In genomic region chr14:24215495-24216344, GRCh38 we compare ENCODE assay signal across 1 cellular context.
TF ChIP-seq lines count a peak whose summit lies in the region.

Gene MDP1, minus strand, starts transcription at chr14:24216066. Its CDS starts 111 bp downstream, at chr14:24215955.

TF ChIP-seq in HepG2, 621 proteins besides CTCF, POLR2A, EP300 and RAD21 (continued from another document and continues in another):
- TF ChIP-seq TRIM22 (IDR thresholded peaks at IDR 0.05), result no peak
- peak; percentile 95; the same call in 1 of the 2 replicates for TF ChIP-seq ZNF780A (CRISPR knock-in tag; IDR thresholded peaks at IDR 0.05)
- no peak for TF ChIP-seq GLI4 (CRISPR knock-in tag; IDR thresholded peaks at IDR 0.05; ENCODE audit: borderline replicate concordance)
- TF ChIP-seq REL (CRISPR knock-in tag; conservative IDR thresholded peaks at IDR 0.05), result peak; percentile 84; the same call in 1 of the 2 replicates
- peak; percentile 98 for TF ChIP-seq JARID2 (CRISPR knock-in tag; IDR thresholded peaks at IDR 0.05; ENCODE audit: insufficient replicate concordance)
- peak; percentile 13; the same call in 1 of the 2 replicates for TF ChIP-seq SRF (IDR thresholded peaks at IDR 0.05; ENCODE audit: low read depth, low read length)
- peak; percentile 96 for TF ChIP-seq ZNF292 (CRISPR knock-in tag; IDR thresholded peaks at IDR 0.05; ENCODE audit: borderline replicate concordance, low read depth)
- TF ChIP-seq, protein P1, sequence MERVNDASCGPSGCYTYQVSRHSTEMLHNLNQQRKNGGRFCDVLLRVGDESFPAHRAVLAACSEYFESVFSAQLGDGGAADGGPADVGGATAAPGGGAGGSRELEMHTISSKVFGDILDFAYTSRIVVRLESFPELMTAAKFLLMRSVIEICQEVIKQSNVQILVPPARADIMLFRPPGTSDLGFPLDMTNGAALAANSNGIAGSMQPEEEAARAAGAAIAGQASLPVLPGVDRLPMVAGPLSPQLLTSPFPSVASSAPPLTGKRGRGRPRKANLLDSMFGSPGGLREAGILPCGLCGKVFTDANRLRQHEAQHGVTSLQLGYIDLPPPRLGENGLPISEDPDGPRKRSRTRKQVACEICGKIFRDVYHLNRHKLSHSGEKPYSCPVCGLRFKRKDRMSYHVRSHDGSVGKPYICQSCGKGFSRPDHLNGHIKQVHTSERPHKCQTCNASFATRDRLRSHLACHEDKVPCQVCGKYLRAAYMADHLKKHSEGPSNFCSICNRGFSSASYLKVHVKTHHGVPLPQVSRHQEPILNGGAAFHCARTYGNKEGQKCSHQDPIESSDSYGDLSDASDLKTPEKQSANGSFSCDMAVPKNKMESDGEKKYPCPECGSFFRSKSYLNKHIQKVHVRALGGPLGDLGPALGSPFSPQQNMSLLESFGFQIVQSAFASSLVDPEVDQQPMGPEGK (CRISPR knock-in tag; IDR thresholded peaks at IDR 0.05), result peak; percentile 86
- TF ChIP-seq ZNF788 (CRISPR knock-in tag; IDR thresholded peaks at IDR 0.05; ENCODE audit: borderline replicate concordance), result peak; percentile 99; the same call in 1 of the 2 replicates
- TF ChIP-seq, protein P2, sequence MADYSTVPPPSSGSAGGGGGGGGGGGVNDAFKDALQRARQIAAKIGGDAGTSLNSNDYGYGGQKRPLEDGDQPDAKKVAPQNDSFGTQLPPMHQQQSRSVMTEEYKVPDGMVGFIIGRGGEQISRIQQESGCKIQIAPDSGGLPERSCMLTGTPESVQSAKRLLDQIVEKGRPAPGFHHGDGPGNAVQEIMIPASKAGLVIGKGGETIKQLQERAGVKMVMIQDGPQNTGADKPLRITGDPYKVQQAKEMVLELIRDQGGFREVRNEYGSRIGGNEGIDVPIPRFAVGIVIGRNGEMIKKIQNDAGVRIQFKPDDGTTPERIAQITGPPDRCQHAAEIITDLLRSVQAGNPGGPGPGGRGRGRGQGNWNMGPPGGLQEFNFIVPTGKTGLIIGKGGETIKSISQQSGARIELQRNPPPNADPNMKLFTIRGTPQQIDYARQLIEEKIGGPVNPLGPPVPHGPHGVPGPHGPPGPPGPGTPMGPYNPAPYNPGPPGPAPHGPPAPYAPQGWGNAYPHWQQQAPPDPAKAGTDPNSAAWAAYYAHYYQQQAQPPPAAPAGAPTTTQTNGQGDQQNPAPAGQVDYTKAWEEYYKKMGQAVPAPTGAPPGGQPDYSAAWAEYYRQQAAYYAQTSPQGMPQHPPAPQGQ (CRISPR knock-in tag; IDR thresholded peaks at IDR 0.05; ENCODE audit: borderline replicate concordance), result no peak
- no peak for TF ChIP-seq DPF2 (CRISPR knock-in tag; IDR thresholded peaks at IDR 0.05; ENCODE audit: borderline replicate concordance, low read depth)
- TF ChIP-seq POLR2AphosphoS5 (IDR thresholded peaks at IDR 0.05; ENCODE audit: low read depth, low read length), result peak; percentile 92
- TF ChIP-seq, protein P3, sequence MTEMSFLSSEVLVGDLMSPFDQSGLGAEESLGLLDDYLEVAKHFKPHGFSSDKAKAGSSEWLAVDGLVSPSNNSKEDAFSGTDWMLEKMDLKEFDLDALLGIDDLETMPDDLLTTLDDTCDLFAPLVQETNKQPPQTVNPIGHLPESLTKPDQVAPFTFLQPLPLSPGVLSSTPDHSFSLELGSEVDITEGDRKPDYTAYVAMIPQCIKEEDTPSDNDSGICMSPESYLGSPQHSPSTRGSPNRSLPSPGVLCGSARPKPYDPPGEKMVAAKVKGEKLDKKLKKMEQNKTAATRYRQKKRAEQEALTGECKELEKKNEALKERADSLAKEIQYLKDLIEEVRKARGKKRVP (CRISPR knock-in tag; IDR thresholded peaks at IDR 0.05), result peak in 1 of 2 experiments; percentile 89; a peak in 2 of 4 replicates
- TF ChIP-seq PTBP1 (IDR thresholded peaks at IDR 0.05; ENCODE audit: low read depth, low read length, poor library complexity, severe bottlenecking), result peak; percentile 99
- TF ChIP-seq PHB2 (IDR thresholded peaks at IDR 0.05; ENCODE audit: partially characterized antibody), result no peak
- TF ChIP-seq WIZ (CRISPR knock-in tag; IDR thresholded peaks at IDR 0.05), result peak; percentile 83
- TF ChIP-seq ZNF160 (CRISPR knock-in tag; IDR thresholded peaks at IDR 0.05), result peak; percentile 97; the same call in 1 of the 2 replicates
- peak; percentile 83 for TF ChIP-seq SOX5 (CRISPR knock-in tag; IDR thresholded peaks at IDR 0.05; ENCODE audit: borderline replicate concordance)
- TF ChIP-seq, protein P4, sequence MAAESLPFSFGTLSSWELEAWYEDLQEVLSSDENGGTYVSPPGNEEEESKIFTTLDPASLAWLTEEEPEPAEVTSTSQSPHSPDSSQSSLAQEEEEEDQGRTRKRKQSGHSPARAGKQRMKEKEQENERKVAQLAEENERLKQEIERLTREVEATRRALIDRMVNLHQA (CRISPR knock-in tag; IDR thresholded peaks at IDR 0.05), result no peak
- no peak; the same call in 1 of the 2 replicates for TF ChIP-seq ZNF660 (CRISPR knock-in tag; IDR thresholded peaks at IDR 0.05; ENCODE audit: borderline replicate concordance, low read depth)
- TF ChIP-seq ONECUT2 (CRISPR knock-in tag; IDR thresholded peaks at IDR 0.05), result peak; percentile 31; the same call in 1 of the 2 replicates
- TF ChIP-seq KDM2A (CRISPR knock-in tag; IDR thresholded peaks at IDR 0.05; ENCODE audit: borderline replicate concordance, low read depth), result peak; percentile 100
- TF ChIP-seq PITX1 (CRISPR knock-in tag; IDR thresholded peaks at IDR 0.05), result peak; percentile 97
- TF ChIP-seq ZC3H4 (CRISPR knock-in tag; IDR thresholded peaks at IDR 0.05; ENCODE audit: borderline replicate concordance), result peak; percentile 96
- TF ChIP-seq ARNT (IDR thresholded peaks at IDR 0.05), result no peak
- TF ChIP-seq KLF11 (CRISPR knock-in tag; IDR thresholded peaks at IDR 0.05), result peak; percentile 96; the same call in 1 of the 2 replicates
- TF ChIP-seq ZSCAN9 (CRISPR knock-in tag; IDR thresholded peaks at IDR 0.05; ENCODE audit: borderline replicate concordance), result peak; percentile 97
- TF ChIP-seq ZBTB38 (CRISPR knock-in tag; IDR thresholded peaks at IDR 0.05), result peak; percentile 97
- peak; percentile 6 to 49; a peak in 2 of 4 replicates for TF ChIP-seq MAFK (conservative IDR thresholded peaks at IDR 0.05 in 1 of 2, IDR thresholded peaks at IDR 0.05 in 1 of 2; ENCODE audit: low read length in 2 of 2)
- TF ChIP-seq ZNF616 (CRISPR knock-in tag; IDR thresholded peaks at IDR 0.05; ENCODE audit: low read depth), result peak; percentile 95
- peak; percentile 99 for TF ChIP-seq ETV6 (CRISPR knock-in tag; conservative IDR thresholded peaks at IDR 0.05)
- peak; percentile 93 for TF ChIP-seq KDM5A (IDR thresholded peaks at IDR 0.05; ENCODE audit: borderline replicate concordance, low read length)
- TF ChIP-seq ZNF878 (CRISPR knock-in tag; IDR thresholded peaks at IDR 0.05), result no peak
- TF ChIP-seq TSC22D2 (CRISPR knock-in tag; IDR thresholded peaks at IDR 0.05; ENCODE audit: borderline replicate concordance), result peak; percentile 91
- peak; percentile 26 for TF ChIP-seq TBL1XR1 (IDR thresholded peaks at IDR 0.05; ENCODE audit: borderline replicate concordance, low read length, partially characterized antibody)
- TF ChIP-seq ZNF33B (CRISPR knock-in tag; IDR thresholded peaks at IDR 0.05), result no peak
- no peak; the same call in 1 of the 2 replicates for TF ChIP-seq KLF13 (CRISPR knock-in tag; IDR thresholded peaks at IDR 0.05)
- peak; percentile 100 for TF ChIP-seq TARDBP (CRISPR knock-in tag; IDR thresholded peaks at IDR 0.05)
- TF ChIP-seq BRD4 (CRISPR knock-in tag; IDR thresholded peaks at IDR 0.05), result peak; percentile 100
- TF ChIP-seq ZNF234 (CRISPR knock-in tag; conservative IDR thresholded peaks at IDR 0.05), result no peak
- TF ChIP-seq SNRNP70 (IDR thresholded peaks at IDR 0.05; ENCODE audit: low read depth, low read length), result no peak
- TF ChIP-seq ZNF512B (CRISPR knock-in tag; IDR thresholded peaks at IDR 0.05; ENCODE audit: borderline replicate concordance), result peak; percentile 97
- TF ChIP-seq PCBP2 (optimal IDR thresholded peaks at IDR 0.05; ENCODE audit: low read depth, low read length, poor library complexity, severe bottlenecking), result no peak
- no peak for TF ChIP-seq PHF21A (CRISPR knock-in tag; IDR thresholded peaks at IDR 0.05)
- TF ChIP-seq PAX8 (CRISPR knock-in tag; IDR thresholded peaks at IDR 0.05; ENCODE audit: borderline replicate concordance), result peak; percentile 87
- TF ChIP-seq GPBP1L1 (CRISPR knock-in tag; IDR thresholded peaks at IDR 0.05), result no peak
- peak; percentile 96 for TF ChIP-seq SNAPC4 (CRISPR knock-in tag; IDR thresholded peaks at IDR 0.05)
- peak; percentile 95 for TF ChIP-seq CREB1 (IDR thresholded peaks at IDR 0.05)
- no peak for TF ChIP-seq CREB1 (CRISPR knock-in tag; IDR thresholded peaks at IDR 0.05)
- peak; percentile 100 for TF ChIP-seq ZNF772 (CRISPR knock-in tag; IDR thresholded peaks at IDR 0.05)
- TF ChIP-seq ATF7 (IDR thresholded peaks at IDR 0.05), result peak; percentile 47
- peak; percentile 91 for TF ChIP-seq ATF7 (CRISPR knock-in tag; IDR thresholded peaks at IDR 0.05)
- TF ChIP-seq ASH2L (IDR thresholded peaks at IDR 0.05; ENCODE audit: insufficient read length, low read depth, low read length), result peak; percentile 95
- TF ChIP-seq ATRX (CRISPR knock-in tag; IDR thresholded peaks at IDR 0.05; ENCODE audit: borderline replicate concordance), result 0 out of 2 replicates have a peak, but pooled peaks have one; percentile 44
- TF ChIP-seq KDM6A (CRISPR knock-in tag; IDR thresholded peaks at IDR 0.05; ENCODE audit: low read depth), result peak; percentile 72; the same call in 1 of the 2 replicates
